In genomic region chr3:113783463-113783862, GRCh38 we compare ENCODE assay signal across 1 cellular context.
TF ChIP-seq lines count a peak whose summit lies in the region.

No MANE protein-coding gene starts in this region.

TF ChIP-seq in HEK293, 187 proteins besides CTCF, POLR2A, EP300 and RAD21 (continued from another document):
- TF ChIP-seq ZNF704 (tag by site-specific recombination; IDR thresholded peaks at IDR 0.05), result no peak
- no peak for TF ChIP-seq ZNF19 (tag by site-specific recombination; IDR thresholded peaks at IDR 0.05; ENCODE audit: low read depth)
- no peak for TF ChIP-seq ZNF362 (tag by site-specific recombination; IDR thresholded peaks at IDR 0.05)
- TF ChIP-seq KLF16 (tag by site-specific recombination; IDR thresholded peaks at IDR 0.05), result no peak
- TF ChIP-seq HIC1 (tag by site-specific recombination; IDR thresholded peaks at IDR 0.05), result no peak
- peak; percentile 47; the same call in 1 of the 2 replicates for TF ChIP-seq ZNF629 (tag by site-specific recombination; IDR thresholded peaks at IDR 0.05)
- no peak for TF ChIP-seq ZNF26 (tag by site-specific recombination; IDR thresholded peaks at IDR 0.05)
- no peak for TF ChIP-seq ZNF280C (tag by site-specific recombination; IDR thresholded peaks at IDR 0.05)
- no peak for TF ChIP-seq ZNF513 (tag by site-specific recombination; IDR thresholded peaks at IDR 0.05)
TF ChIP-seq in HEK293: peak in this region for 4.
